In the genomic region with DNA sequence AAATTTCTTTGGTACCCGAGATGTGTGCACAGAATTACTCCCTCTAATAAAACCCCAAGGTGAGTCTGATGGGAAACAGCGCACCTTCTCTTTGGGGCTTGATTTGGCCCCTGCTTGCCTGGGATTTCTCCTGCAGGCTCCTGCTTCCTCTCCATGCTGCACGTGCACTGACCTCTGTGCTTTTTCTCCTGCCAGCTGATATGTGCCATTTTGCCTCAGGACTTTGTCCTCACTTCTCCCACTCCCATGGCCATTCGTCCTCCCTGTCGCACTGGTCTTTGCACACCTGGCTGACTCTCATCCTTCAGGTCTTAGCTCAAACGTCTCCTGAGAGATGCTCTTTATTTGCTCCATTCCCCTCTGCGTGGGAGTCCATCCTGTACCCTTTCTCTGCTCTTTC, we compare ENCODE assay signal across 12 cellular contexts. TPM values are rescaled to one million over a fixed set of nuclear protein-coding genes. Genes with fewer than 3 reads are reported as not detected.
A peak's percentile ranks its signal among the peaks of the same experiment; 100 is the strongest.
DNase-seq lines count a peak whose midpoint lies in the region; ATAC-seq and TF ChIP-seq lines count a peak whose summit lies in the region.
"Had no signal": no experiment of that assay in that cellular context is flagged by ENCODE, and none has a peak within 500 bp of the region (broad histone marks: within the 10 kb centered on the region; RNA-seq: fewer than 3 reads in every experiment).

No MANE protein-coding gene starts in this region.

- DNase-seq in activated T-cell treated with anti-CD3 and anti-CD28 coated beads, Interleukin-2, amount 50 U/mL, for 72 hours = no peak
- no peak for DNase-seq in activated T-cell treated with anti-CD3 and anti-CD28 coated beads for 4 hours
- no peak for DNase-seq in ascending aorta (ENCODE audit: low spot score in 2 of 2)
- DNase-seq in SW 1271 (lab: John Stamatoyannopoulos, UW) = no peak
- DNase-seq in MV-4-11 (lab: John Stamatoyannopoulos, UW) = no peak
- no peak for DNase-seq in NOMO-1 (lab: John Stamatoyannopoulos, UW; ENCODE audit: unreplicated experiment in 2 of 2)
- DNase-seq: C1 segment of cervical spinal cord; Kasumi-1; stimulated activated CD8-positive, alpha-beta memory T cell treated with anti-CD3 and anti-CD28 coated beads, Interleukin-4, amount 100 ng/mL, for 48 hours had no signal

- TF ChIP-seq CTCF in ascending aorta (IDR thresholded peaks at IDR 0.05) = no peak

- no peaks in the 10 kb centered on the region for H3K27me3 Mint-ChIP-seq in activated T-cell treated with anti-CD3 and anti-CD28 coated beads, Interleukin-2, amount 50 U/mL, for 72 hours (ENCODE audit: low read depth)

- H3K4me3 ChIP-seq in ascending aorta = peak overlapping the region; percentile 83 to 93

- no peak for ATAC-seq in activated T-cell treated with anti-CD3 and anti-CD28 coated beads, Interleukin-2, amount 50 U/mL, for 72 hours (replicated peaks in 1 of 2)

- no peak overlapping the region for H3K27ac Mint-ChIP-seq in activated T-cell treated with anti-CD3 and anti-CD28 coated beads, Interleukin-2, amount 50 U/mL, for 72 hours

- peaks cover 4 to 5% of the 10 kb centered on the region in 2 donors for H3K9me3 Mint-ChIP-seq in activated T-cell treated with anti-CD3 and anti-CD28 coated beads, Interleukin-2, amount 50 U/mL, for 72 hours

- H3K4me1 ChIP-seq in ascending aorta = peaks cover 11 to 12% of the 10 kb centered on the region in 2 donors

- H3K36me3 Mint-ChIP-seq in activated T-cell treated with anti-CD3 and anti-CD28 coated beads, Interleukin-2, amount 50 U/mL, for 72 hours (ENCODE audit: insufficient read depth in 2 of 2) = peaks cover 11 to 28% of the 10 kb centered on the region in 2 donors

- H3K27me3 ChIP-seq in ascending aorta (no peaks in the 10 kb centered on the region), layer of hippocampus (ENCODE audit: control insufficient read depth, insufficient read depth, low read length) (no peaks in the 10 kb centered on the region)
- H3K27me3 ChIP-seq: pancreas had no signal

- H3K9me3 ChIP-seq in ascending aorta = no peaks in the 10 kb centered on the region
- H3K9me3 ChIP-seq: pancreas had no signal

- intact Hi-C loops in ascending aorta (cut with DNase I) = no loop called here

- H3K4me3 Mint-ChIP-seq in activated T-cell treated with anti-CD3 and anti-CD28 coated beads, Interleukin-2, amount 50 U/mL, for 72 hours = peak overlapping the region; percentile 90 to 92

- peaks cover 50% of the 10 kb centered on the region for H3K4me1 Mint-ChIP-seq in activated T-cell treated with anti-CD3 and anti-CD28 coated beads, Interleukin-2, amount 50 U/mL, for 72 hours (ENCODE audit: low read depth)

- peaks cover 0 to 14% of the 10 kb centered on the region in 2 donors for H3K36me3 ChIP-seq in ascending aorta
- H3K36me3 ChIP-seq: pancreas had no signal

- no peak overlapping the region for H3K27ac ChIP-seq in ascending aorta
- H3K27ac ChIP-seq in layer of hippocampus (ENCODE audit: low read depth, low read length) = peak overlapping the region; percentile 67
- peak overlapping the region; percentile 96 for H3K27ac ChIP-seq in temporal lobe (ENCODE audit: low read depth, low read length)

RNA-seq across cellular contexts. Expression of a gene that starts 1.2 kb away (rescaled TPM):
- total RNA-seq in activated T-cell treated with anti-CD3 and anti-CD28 coated beads, Interleukin-2, amount 50 U/mL, for 72 hours = 10 to 100 TPM; 17.0 to 38.5 TPM
- 101 TPM for total RNA-seq in ascending aorta
- total RNA-seq in temporal lobe = 15.0 TPM

RNA-seq across cellular contexts. Expression of a gene that starts 10.7 kb away (rescaled TPM):
- 10 to 100 TPM; 14.0 to 16.7 TPM for total RNA-seq in activated T-cell treated with anti-CD3 and anti-CD28 coated beads, Interleukin-2, amount 50 U/mL, for 72 hours
- total RNA-seq in ascending aorta (35.9 TPM), temporal lobe (26.3 TPM)

Comparison
In these comparisons a context has a peak if more than half of its experiments do, and no peak if none do; other contexts are left out.
1. H3K27ac ChIP-seq: peak in layer of hippocampus (single experiment) and temporal lobe (single experiment); none in ascending aorta (0 of 2).